Comparison of ENCODE assay signal across 2 cellular contexts in genomic region chr16:69904495-69905170, GRCh38.
TF ChIP-seq lines count a peak whose summit lies in the region.

No MANE protein-coding gene starts in this region.

TF ChIP-seq in HepG2, 621 proteins besides CTCF, POLR2A, EP300 and RAD21:
- TF ChIP-seq IKZF4 (CRISPR knock-in tag; IDR thresholded peaks at IDR 0.05; ENCODE audit: borderline replicate concordance, low read depth, not compliant biosample characterization) (no peak), CENPT (CRISPR knock-in tag; IDR thresholded peaks at IDR 0.05; ENCODE audit: low read depth) (no peak), ZNF263 (CRISPR knock-in tag; IDR thresholded peaks at IDR 0.05) (no peak), THAP11 (CRISPR knock-in tag; IDR thresholded peaks at IDR 0.05) (no peak), ZNF121 (CRISPR knock-in tag; IDR thresholded peaks at IDR 0.05) (0 out of 2 replicates have a peak, but pooled peaks have one; percentile 20), ZNF589 (CRISPR knock-in tag; conservative IDR thresholded peaks at IDR 0.05) (no peak), RFX1 (IDR thresholded peaks at IDR 0.05) (no peak), NFYC (CRISPR knock-in tag; IDR thresholded peaks at IDR 0.05) (no peak), FOXP1 (IDR thresholded peaks at IDR 0.05) (no peak), FOXP1 (CRISPR knock-in tag; IDR thresholded peaks at IDR 0.05) (no peak), CEBPG (CRISPR knock-in tag; IDR thresholded peaks at IDR 0.05) (no peak), SRF (IDR thresholded peaks at IDR 0.05; ENCODE audit: low read depth, low read length) (peak; percentile 80), TOPORS (CRISPR knock-in tag; IDR thresholded peaks at IDR 0.05) (no peak)
TF ChIP-seq in HepG2: peak in this region for 2.

TF ChIP-seq in K562, 482 proteins besides CTCF, POLR2A, EP300 and RAD21:
- TF ChIP-seq ZNF121 (CRISPR knock-in tag; conservative IDR thresholded peaks at IDR 0.05) (peak; percentile 41), HSF4 (CRISPR knock-in tag; IDR thresholded peaks at IDR 0.05; ENCODE audit: borderline replicate concordance) (no peak), SOX6 (IDR thresholded peaks at IDR 0.05) (no peak), ZC3H4 (CRISPR knock-in tag; IDR thresholded peaks at IDR 0.05; ENCODE audit: borderline replicate concordance) (no peak), ZNF592 (IDR thresholded peaks at IDR 0.05) (no peak; the same call in 1 of the 2 replicates), LCOR (CRISPR knock-in tag; IDR thresholded peaks at IDR 0.05) (no peak), MTA2 (IDR thresholded peaks at IDR 0.05; ENCODE audit: low read depth) (no peak), ARID1B (IDR thresholded peaks at IDR 0.05) (no peak), ZFP36 (IDR thresholded peaks at IDR 0.05; ENCODE audit: low read depth, low read length, partially characterized antibody) (peak; percentile 12), NFE2L1 (tag; IDR thresholded peaks at IDR 0.05; ENCODE audit: borderline replicate concordance, low read depth) (no peak), CBX2 (IDR thresholded peaks at IDR 0.05; ENCODE audit: insufficient read depth, low read length, poor library complexity, severe bottlenecking) (no peak), ZZZ3 (IDR thresholded peaks at IDR 0.05) (no peak), HDGF (IDR thresholded peaks at IDR 0.05) (no peak), ZNF511 (CRISPR knock-in tag; IDR thresholded peaks at IDR 0.05) (no peak), ZNF165 (CRISPR knock-in tag; IDR thresholded peaks at IDR 0.05; ENCODE audit: borderline replicate concordance) (no peak), MAZ (CRISPR knock-in tag; conservative IDR thresholded peaks at IDR 0.05 in 1 of 2, IDR thresholded peaks at IDR 0.05 in 1 of 2) (no peak), FUS (optimal IDR thresholded peaks at IDR 0.05; ENCODE audit: low read depth, low read length) (no peak), CBFA2T3 (IDR thresholded peaks at IDR 0.05) (no peak), TFAP4 (CRISPR knock-in tag; IDR thresholded peaks at IDR 0.05; ENCODE audit: borderline replicate concordance) (peak; percentile 59), PYGO2 (tag; IDR thresholded peaks at IDR 0.05) (no peak), RBM17 (IDR thresholded peaks at IDR 0.05; ENCODE audit: borderline replicate concordance, low read depth, low read length) (no peak), ARHGAP35 (IDR thresholded peaks at IDR 0.05; ENCODE audit: partially characterized antibody) (no peak), SRF (CRISPR knock-in tag; IDR thresholded peaks at IDR 0.05) (peak in 1 of 2 experiments; percentile 96; a peak in 2 of 4 replicates), USF2 (CRISPR knock-in tag; IDR thresholded peaks at IDR 0.05) (no peak)
- TF ChIP-seq, protein P1, sequence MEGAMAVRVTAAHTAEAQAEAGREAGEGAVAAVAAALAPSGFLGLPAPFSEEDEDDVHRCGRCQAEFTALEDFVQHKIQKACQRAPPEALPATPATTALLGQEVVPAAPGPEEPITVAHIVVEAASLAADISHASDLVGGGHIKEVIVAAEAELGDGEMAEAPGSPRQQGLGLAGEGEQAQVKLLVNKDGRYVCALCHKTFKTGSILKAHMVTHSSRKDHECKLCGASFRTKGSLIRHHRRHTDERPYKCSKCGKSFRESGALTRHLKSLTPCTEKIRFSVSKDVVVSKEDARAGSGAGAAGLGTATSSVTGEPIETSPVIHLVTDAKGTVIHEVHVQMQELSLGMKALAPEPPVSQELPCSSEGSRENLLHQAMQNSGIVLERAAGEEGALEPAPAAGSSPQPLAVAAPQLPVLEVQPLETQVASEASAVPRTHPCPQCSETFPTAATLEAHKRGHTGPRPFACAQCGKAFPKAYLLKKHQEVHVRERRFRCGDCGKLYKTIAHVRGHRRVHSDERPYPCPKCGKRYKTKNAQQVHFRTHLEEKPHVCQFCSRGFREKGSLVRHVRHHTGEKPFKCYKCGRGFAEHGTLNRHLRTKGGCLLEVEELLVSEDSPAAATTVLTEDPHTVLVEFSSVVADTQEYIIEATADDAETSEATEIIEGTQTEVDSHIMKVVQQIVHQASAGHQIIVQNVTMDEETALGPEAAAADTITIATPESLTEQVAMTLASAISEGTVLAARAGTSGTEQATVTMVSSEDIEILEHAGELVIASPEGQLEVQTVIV (CRISPR knock-in tag; IDR thresholded peaks at IDR 0.05; ENCODE audit: borderline replicate concordance): no peak
